ENCODE assay signal across 1 cellular context in genomic region chr6:79544939-79545450, GRCh38.
TF ChIP-seq lines count a peak whose summit lies in the region.

No MANE protein-coding gene starts in this region.

TF ChIP-seq in GM12878, 131 proteins besides CTCF, POLR2A, EP300 and RAD21 (continued from another document and continues in another):
- TF ChIP-seq IRF3 (IDR thresholded peaks at IDR 0.05) (no peak), ZNF687 (IDR thresholded peaks at IDR 0.05) (no peak), CBFB (IDR thresholded peaks at IDR 0.05; ENCODE audit: low read depth) (no peak), BRCA1 (IDR thresholded peaks at IDR 0.05; ENCODE audit: low read depth, low read length) (no peak), ZNF274 (IDR thresholded peaks at IDR 0.05; ENCODE audit: insufficient read depth, insufficient read length) (no peak), TCF12 (IDR thresholded peaks at IDR 0.05; ENCODE audit: low read depth, low read length) (0 out of 2 replicates have a peak, but pooled peaks have one; percentile 39), IRF4 (IDR thresholded peaks at IDR 0.05; ENCODE audit: low read depth, low read length) (0 out of 2 replicates have a peak, but pooled peaks have one; percentile 27), YY1 (IDR thresholded peaks at IDR 0.05; ENCODE audit: low read depth, low read length) (0 out of 2 replicates have a peak, but pooled peaks have one; percentile 39), E4F1 (IDR thresholded peaks at IDR 0.05; ENCODE audit: borderline replicate concordance, partially characterized antibody) (no peak), CHD2 (IDR thresholded peaks at IDR 0.05; ENCODE audit: borderline replicate concordance, low read depth, low read length) (peak; percentile 60; the same call in 1 of the 2 replicates), HDAC6 (IDR thresholded peaks at IDR 0.05; ENCODE audit: unreplicated experiment) (no peak), PBX3 (IDR thresholded peaks at IDR 0.05; ENCODE audit: insufficient replicate concordance, low read depth, low read length) (no peak), STAT1 (conservative IDR thresholded peaks at IDR 0.05) (no peak), NRF1 (conservative IDR thresholded peaks at IDR 0.05; ENCODE audit: low read depth, low read length) (no peak), PAX8 (IDR thresholded peaks at IDR 0.05) (no peak), JUND (IDR thresholded peaks at IDR 0.05; ENCODE audit: low read depth, low read length) (no peak), RB1 (IDR thresholded peaks at IDR 0.05; ENCODE audit: borderline replicate concordance) (no peak), STAT3 (IDR thresholded peaks at IDR 0.05; ENCODE audit: low read depth, low read length) (0 out of 2 replicates have a peak, but pooled peaks have one; percentile 32), EZH2 (IDR thresholded peaks at IDR 0.05; ENCODE audit: borderline replicate concordance, control insufficient read depth, low read depth, low read length) (no peak), ELK1 (IDR thresholded peaks at IDR 0.05; ENCODE audit: low read depth, low read length) (no peak), GATAD2B (conservative IDR thresholded peaks at IDR 0.05; ENCODE audit: low read depth) (no peak), PRDM15 (CRISPR knock-in tag; IDR thresholded peaks at IDR 0.05) (no peak), ATF3 (IDR thresholded peaks at IDR 0.05; ENCODE audit: borderline replicate concordance, extremely low read depth, low read depth, low read length) (no peak), FOXK2 (IDR thresholded peaks at IDR 0.05) (no peak), ZZZ3 (IDR thresholded peaks at IDR 0.05; ENCODE audit: control insufficient read depth, insufficient read length, low read depth) (no peak), NFXL1 (IDR thresholded peaks at IDR 0.05; ENCODE audit: borderline replicate concordance) (no peak), RBBP5 (conservative IDR thresholded peaks at IDR 0.05) (no peak), NFYA (IDR thresholded peaks at IDR 0.05; ENCODE audit: borderline replicate concordance, low read depth, low read length) (no peak), MTA3 (IDR thresholded peaks at IDR 0.05; ENCODE audit: borderline replicate concordance, low read length) (no peak), CBX3 (IDR thresholded peaks at IDR 0.05; ENCODE audit: borderline replicate concordance, low read depth) (no peak), WRNIP1 (IDR thresholded peaks at IDR 0.05; ENCODE audit: borderline replicate concordance, low read depth, low read length) (no peak), YBX1 (IDR thresholded peaks at IDR 0.05) (no peak), E2F8 (IDR thresholded peaks at IDR 0.05; ENCODE audit: low read depth, partially characterized antibody) (no peak), SUPT20H (IDR thresholded peaks at IDR 0.05; ENCODE audit: borderline replicate concordance, control insufficient read depth, low read depth, low read length) (no peak), REST (IDR thresholded peaks at IDR 0.05; ENCODE audit: low read depth, low read length) (0 out of 2 replicates have a peak, but pooled peaks have one; percentile 7), FOXM1 (IDR thresholded peaks at IDR 0.05; ENCODE audit: low read depth, low read length) (no peak), MEF2A (IDR thresholded peaks at IDR 0.05; ENCODE audit: insufficient read depth, low read depth, low read length) (peak; percentile 63; the same call in 1 of the 2 replicates)
